ENCODE assay signal across 11 cellular contexts in the genomic region with DNA sequence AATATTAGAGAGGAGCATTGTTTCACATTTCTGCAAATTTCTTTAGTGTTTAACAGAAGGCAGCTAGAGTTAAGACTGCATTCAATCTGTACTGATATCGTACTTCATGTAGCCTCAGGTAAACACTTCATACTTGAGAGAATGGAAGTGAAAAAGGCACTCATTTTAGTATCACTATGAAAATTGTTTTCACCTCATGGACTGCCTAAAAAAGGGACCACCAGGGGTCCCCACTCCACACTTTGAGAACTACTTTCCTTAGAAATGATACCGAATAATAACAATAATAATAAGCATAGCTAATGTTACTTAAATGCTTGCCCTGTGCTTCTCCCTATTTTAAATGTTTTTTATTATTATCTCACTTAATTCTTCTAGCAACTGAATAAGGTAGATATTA.
DNase-seq lines count a peak whose midpoint lies in the region; ATAC-seq and TF ChIP-seq lines count a peak whose summit lies in the region.
"Had no signal": no experiment of that assay in that cellular context is flagged by ENCODE, and none has a peak within 500 bp of the region (broad histone marks: within the 10 kb centered on the region; RNA-seq: fewer than 3 reads in every experiment).

No MANE protein-coding gene starts in this region.

- peaks cover 6 to 20% of the 10 kb centered on the region in 2 donors for H3K4me1 ChIP-seq in thoracic aorta (ENCODE audit: control insufficient read depth in 1 of 2, low read depth in 2 of 2)

- H3K4me3 ChIP-seq in fibroblast of pulmonary artery (replicated peaks; ENCODE audit: low read depth, low read length) (no peak overlapping the region), thoracic aorta (no peak overlapping the region)

- no peaks in the 10 kb centered on the region for H3K27me3 ChIP-seq in thoracic aorta (replicated peaks; ENCODE audit: insufficient read depth)

- no peak for ATAC-seq in thoracic aorta (ENCODE audit: insufficient number of reproducible peaks, low FRiP score, low read depth)
- ATAC-seq in GM21576 (IDR thresholded peaks at IDR 0.05; ENCODE audit: unreplicated experiment) = no peak

- TF ChIP-seq CTCF in fibroblast of pulmonary artery (IDR thresholded peaks at IDR 0.05; ENCODE audit: low read length, missing control alignments) (peak; percentile 66), thoracic aorta (IDR thresholded peaks at IDR 0.05) (peak; percentile 55)

- DNase-seq in NCI-H2227 (lab: John Stamatoyannopoulos, UW; ENCODE audit: unreplicated experiment) (peak; percentile 10), NCI-H2227 treated with DMSO at 0.1 percent for 48 hours (lab: John Stamatoyannopoulos, UW) (no peak), RKO (ENCODE audit: low spot score) (peak; percentile 29), fibroblast of pulmonary artery (ENCODE audit: low read depth) (peak; percentile 61), thoracic aorta (ENCODE audit: low spot score) (no peak), MV-4-11 (lab: John Stamatoyannopoulos, UW) (no peak), globus pallidus (ENCODE audit: low spot score) (no peak)
- DNase-seq: activated effector memory CD4-positive, alpha-beta T cell treated with anti-CD3 and anti-CD28 coated beads, Interleukin-2, amount 50 U/mL, for 16 hours; NCI-H2107; T1000 had no signal

- no peaks in the 10 kb centered on the region for H3K9me3 ChIP-seq in thoracic aorta

- no peaks in the 10 kb centered on the region for H3K36me3 ChIP-seq in thoracic aorta

- no peak overlapping the region for H3K27ac ChIP-seq in thoracic aorta

Comparison
In these comparisons a context has a peak if more than half of its experiments do, and no peak if none do; other contexts are left out.
1. DNase-seq: peak in NCI-H2227 (single experiment), RKO (single experiment) and fibroblast of pulmonary artery (single experiment); none in NCI-H2227 treated with DMSO at 0.1 percent for 48 hours (single experiment), thoracic aorta (single experiment), MV-4-11 (single experiment) and globus pallidus (single experiment).